19 cellular contexts compared by ENCODE assay signal in genomic region chr2:112523291-112523777, GRCh38. TPM values are rescaled to one million over a fixed set of nuclear protein-coding genes. Genes with fewer than 3 reads are reported as not detected.
DNase-seq lines count a peak whose midpoint lies in the region; ATAC-seq, FAIRE-seq and TF ChIP-seq lines count a peak whose summit lies in the region.
"Had no signal": no experiment of that assay in that cellular context is flagged by ENCODE, and none has a peak within 500 bp of the region (broad histone marks: within the 10 kb centered on the region; RNA-seq: fewer than 3 reads in every experiment).

No MANE protein-coding gene starts in this region.

- TF ChIP-seq POLR2A in HepG2 (IDR thresholded peaks at IDR 0.05; ENCODE audit: insufficient read depth in 1 of 2, low read depth in 2 of 2, low read length in 2 of 2) = no peak
- no peak for TF ChIP-seq POLR2A in right lobe of liver (IDR thresholded peaks at IDR 0.05)

- no peaks in the 10 kb centered on the region for H3K79me2 ChIP-seq in HepG2 (ENCODE audit: insufficient read depth, low read length)

- peak overlapping the region; percentile 46 for H3K27ac Mint-ChIP-seq in activated T-helper 17 cell treated with anti-CD3 and anti-CD28 coated beads, Interleukin-2, amount 50 U/mL, for 72 hours
- peak overlapping the region; percentile 69 for H3K27ac Mint-ChIP-seq in nephron progenitor cell
- H3K27ac Mint-ChIP-seq: GM23338 had no signal

- 91% methylated on average over 3 of the region's 3 CpGs for WGBS in HepG2 (ENCODE audit: low lambda C conversion rate)
- WGBS in right lobe of liver (ENCODE audit: insufficient coverage, low coverage, low lambda C conversion rate, missing lambda C conversion rate) = 95% methylated on average over 3 of the region's 3 CpGs

- H3K27me3 Mint-ChIP-seq in activated T-helper 17 cell treated with anti-CD3 and anti-CD28 coated beads, Interleukin-2, amount 50 U/mL, for 72 hours = no peaks in the 10 kb centered on the region
- no peaks in the 10 kb centered on the region for H3K27me3 Mint-ChIP-seq in nephron progenitor cell (ENCODE audit: low read depth, poor library complexity)
- H3K27me3 Mint-ChIP-seq: CD4-positive, alpha-beta memory T cell had no signal

- no peak overlapping the region for H2AFZ ChIP-seq in HepG2 (ENCODE audit: low read length)
- H2AFZ ChIP-seq: GM23338 had no signal

- ATAC-seq in HepG2 (no peak), right lobe of liver (no peak)
- no peak for ATAC-seq in activated T-helper 17 cell treated with anti-CD3 and anti-CD28 coated beads, Interleukin-2, amount 50 U/mL, for 72 hours (replicated peaks)
- ATAC-seq: GM23338, HCT116 had no signal

- H3K27ac ChIP-seq in HepG2 (ENCODE audit: extremely low read length, insufficient read depth, low read length) (no peak overlapping the region), right lobe of liver (no peak overlapping the region)
- H3K27ac ChIP-seq: 22Rv1 had no signal

- CTCF ChIA-PET in HepG2 (lab: Yijun Ruan, JAX; ENCODE audit: low intra/inter-chr PET ratio, low total read pairs) = no interaction called here

- TF ChIP-seq RAD21 in HepG2 (CRISPR knock-in tag; IDR thresholded peaks at IDR 0.05) = no peak

- peaks cover 8% of the 10 kb centered on the region for H3K4me1 Mint-ChIP-seq in activated T-helper 17 cell treated with anti-CD3 and anti-CD28 coated beads, Interleukin-2, amount 50 U/mL, for 72 hours
- H3K4me1 Mint-ChIP-seq in nephron progenitor cell = no peaks in the 10 kb centered on the region
- H3K4me1 Mint-ChIP-seq: GM23338, H9 had no signal

- BruUV-seq in HepG2 (replicated peaks; lab: Mats Ljungman, UMichigan) = no TSS peak

- FAIRE-seq in HepG2 (lab: Jason Lieb, UNC) = no peak
- FAIRE-seq: A204.1, GM12892 had no signal

- H3K36me3 Mint-ChIP-seq in activated T-helper 17 cell treated with anti-CD3 and anti-CD28 coated beads, Interleukin-2, amount 50 U/mL, for 72 hours (ENCODE audit: low read depth) = peaks cover 68% of the 10 kb centered on the region
- H3K36me3 Mint-ChIP-seq in nephron progenitor cell (ENCODE audit: low read depth) = peaks cover 90% of the 10 kb centered on the region

- H3K9ac ChIP-seq in HepG2 (ENCODE audit: insufficient read depth, low read depth, low read length) = no peak overlapping the region

- peaks cover 20 to 45% of the 10 kb centered on the region in 2 experiments for H3K36me3 ChIP-seq in HepG2 (replicated peaks in 1 of 2; ENCODE audit: control insufficient read depth in 1 of 2, insufficient read depth in 2 of 2, low read length in 2 of 2)
- no peaks in the 10 kb centered on the region for H3K36me3 ChIP-seq in right lobe of liver

- intact Hi-C loops in HepG2 (cut with micrococcal nuclease; ENCODE audit: unreplicated experiment) = no loop called here
- intact Hi-C loops in right lobe of liver (cut with DNase I) = no loop called here

- TF ChIP-seq CTCF in HepG2 (CRISPR knock-in tag; IDR thresholded peaks at IDR 0.05) = no peak
- no peak for TF ChIP-seq CTCF in right lobe of liver (IDR thresholded peaks at IDR 0.05)
- no peak for TF ChIP-seq CTCF in nephron progenitor cell (IDR thresholded peaks at IDR 0.05)

- no peaks in the 10 kb centered on the region for H4K20me1 ChIP-seq in HepG2 (ENCODE audit: insufficient read depth, low read length)

- in situ Hi-C loops in HepG2 (cut with HindIII; ENCODE audit: extremely low pct_ligation_motif_present, low pct_unique_long_range_greater_than_20kb) = no loop called here

- H3K9me3 ChIP-seq in HepG2 (ENCODE audit: low read length) (no peaks in the 10 kb centered on the region), right lobe of liver (no peaks in the 10 kb centered on the region)

- no peak overlapping the region for H3K4me2 ChIP-seq in HepG2 (ENCODE audit: low read depth, low read length)
- H3K4me2 ChIP-seq: GM23338 had no signal

- TF ChIP-seq EP300 in HepG2 (IDR thresholded peaks at IDR 0.05; ENCODE audit: low read depth in 2 of 2, low read length in 2 of 2) (no peak), HepG2 (CRISPR knock-in tag; IDR thresholded peaks at IDR 0.05; ENCODE audit: borderline replicate concordance) (no peak)

- POLR2A ChIA-PET in HepG2 (lab: Yijun Ruan, JAX) = no interaction called here

- no peaks in the 10 kb centered on the region for H3K4me1 ChIP-seq in HepG2 (ENCODE audit: insufficient read depth, low read length)
- no peaks in the 10 kb centered on the region for H3K4me1 ChIP-seq in right lobe of liver

- no peak overlapping the region for H3K4me3 Mint-ChIP-seq in activated T-helper 17 cell treated with anti-CD3 and anti-CD28 coated beads, Interleukin-2, amount 50 U/mL, for 72 hours
- no peak overlapping the region for H3K4me3 Mint-ChIP-seq in nephron progenitor cell
- H3K4me3 Mint-ChIP-seq: CD4-positive, alpha-beta memory T cell; GM23338; H9 had no signal

- no peaks in the 10 kb centered on the region for H3K27me3 ChIP-seq in HepG2 (ENCODE audit: control insufficient read depth in 1 of 2, insufficient read depth in 2 of 2, low read length in 2 of 2)
- no peaks in the 10 kb centered on the region for H3K27me3 ChIP-seq in right lobe of liver

- DNase-seq in HepG2 (ENCODE audit: low spot score) = no peak
- no peak for DNase-seq in right lobe of liver
- no peak for DNase-seq in nephron progenitor cell
- no peak for DNase-seq in effector CD4-positive, alpha-beta T cell
- no peak for DNase-seq in T-helper 1 cell
- DNase-seq: C1 segment of cervical spinal cord; Calu3; CD4-positive, alpha-beta memory T cell; COR-L47; DMS53; DMS79 treated with DMSO at 0.1 percent for 48 hours; GF-D8; H9 had no signal

- H3K4me3 ChIP-seq in HepG2 (replicated peaks in 1 of 3; ENCODE audit: insufficient read depth in 1 of 3, low read depth in 2 of 3, low read length in 3 of 3) (no peak overlapping the region), right lobe of liver (no peak overlapping the region)
- H3K4me3 ChIP-seq: GM23338 had no signal

- H3K9me3 Mint-ChIP-seq in activated T-helper 17 cell treated with anti-CD3 and anti-CD28 coated beads, Interleukin-2, amount 50 U/mL, for 72 hours = no peaks in the 10 kb centered on the region
- H3K9me3 Mint-ChIP-seq in nephron progenitor cell = peaks cover 13% of the 10 kb centered on the region
- H3K9me3 Mint-ChIP-seq: CD4-positive, alpha-beta memory T cell; GM23338; H9 had no signal

TF ChIP-seq in HepG2, 621 proteins besides CTCF, POLR2A, EP300 and RAD21 (continues in another document):
- TF ChIP-seq ZNF644 (CRISPR knock-in tag; IDR thresholded peaks at IDR 0.05; ENCODE audit: low read depth) = no peak
- TF ChIP-seq MAFF (IDR thresholded peaks at IDR 0.05; ENCODE audit: low read depth, low read length) = peak; percentile 89

RNA-seq across cellular contexts. Expression of gene POLR1B, which starts 18.9 kb away (rescaled TPM):
- 46.0 and 70.8 TPM in 2 replicates for total RNA-seq in HepG2 (2016; rRNA removed; fragmentation: Illumina TruSeq; extraction: Trizol)
- 9.3 and 11.0 TPM in 2 replicates for total RNA-seq in HepG2 (2016; cell fraction: cytosol; rRNA removed; fragmentation: Illumina TruSeq; extraction: Trizol; ENCODE audit: low read depth)
- 47.1 and 70.7 TPM in 2 replicates for total RNA-seq in HepG2 (2016; cell fraction: insoluble cytoplasmic fraction; rRNA removed; fragmentation: Illumina TruSeq; extraction: Trizol)
- 14.7 and 18.4 TPM in 2 replicates for total RNA-seq in HepG2 (2016; cell fraction: membrane; rRNA removed; fragmentation: Illumina TruSeq; extraction: Trizol)
- total RNA-seq in HepG2 (2016; cell fraction: nucleus; rRNA removed; fragmentation: Illumina TruSeq; extraction: Trizol) = 35.3 and 39.0 TPM in 2 replicates
- polyA plus RNA-seq in HepG2 (2011; rRNA removed) = 17.5 and 18.3 TPM in 2 replicates
- polyA plus RNA-seq in HepG2 (2011; cell fraction: cytosol; rRNA removed) = 12.4 and 17.4 TPM in 2 replicates
- 13.5 and 17.5 TPM in 2 replicates for polyA plus RNA-seq in HepG2 (2011; cell fraction: nucleus; rRNA removed)
- polyA plus RNA-seq in HepG2 (2012) = 25.1 and 28.2 TPM in 2 replicates
- polyA plus RNA-seq in HepG2 (2016; cell fraction: cytosol; fragmentation: Illumina TruSeq; extraction: Trizol; ENCODE audit: low read depth) = 1.7 and 1.8 TPM in 2 replicates
- polyA plus RNA-seq in HepG2 (2016; cell fraction: insoluble cytoplasmic fraction; fragmentation: Illumina TruSeq; extraction: Trizol; ENCODE audit: low read depth) = 48.7 and 51.1 TPM in 2 replicates
- 4.7 and 5.1 TPM in 2 replicates for polyA plus RNA-seq in HepG2 (2016; cell fraction: membrane; fragmentation: Illumina TruSeq; extraction: Trizol; ENCODE audit: low read depth)
- 35.3 and 39.0 TPM in 2 replicates for polyA plus RNA-seq in HepG2 (2016; cell fraction: nucleus; fragmentation: Illumina TruSeq; extraction: Trizol; ENCODE audit: insufficient read depth, low read depth)
- polyA minus RNA-seq in HepG2 (2011; rRNA and poly(A)+ RNA removed; ENCODE audit: low replicate concordance) = 113 and 135 TPM in 2 replicates
- 42.2 and 61.3 TPM in 2 replicates for polyA minus RNA-seq in HepG2 (2011; cell fraction: cytosol; rRNA and poly(A)+ RNA removed)
- 46.6 and 64.0 TPM in 2 replicates for polyA minus RNA-seq in HepG2 (2011; cell fraction: nucleus; rRNA and poly(A)+ RNA removed)
- 10 to 100 TPM; 12.2 to 20.5 (median 16.1) TPM for total RNA-seq in right lobe of liver
- 10 to 100 TPM; 30.6 to 59.2 TPM for total RNA-seq in activated T-helper 17 cell treated with anti-CD3 and anti-CD28 coated beads, Interleukin-2, amount 50 U/mL, for 72 hours

RNA-seq across cellular contexts. Expression of gene TTL, which starts 41.4 kb away (rescaled TPM):
- total RNA-seq in HepG2 (2016; rRNA removed; fragmentation: Illumina TruSeq; extraction: Trizol) (59.8 and 69.8 TPM in 2 replicates), right lobe of liver (10 to 100 TPM in 5 of 6 experiments, 1 to 10 TPM in 1; 8.1 to 29.6 (median 15.6) TPM)
- total RNA-seq in HepG2 (2016; cell fraction: cytosol; rRNA removed; fragmentation: Illumina TruSeq; extraction: Trizol; ENCODE audit: low read depth) = 18.0 and 19.1 TPM in 2 replicates
- 56.6 and 58.1 TPM in 2 replicates for total RNA-seq in HepG2 (2016; cell fraction: insoluble cytoplasmic fraction; rRNA removed; fragmentation: Illumina TruSeq; extraction: Trizol)
- 88.3 and 99.8 TPM in 2 replicates for total RNA-seq in HepG2 (2016; cell fraction: membrane; rRNA removed; fragmentation: Illumina TruSeq; extraction: Trizol)
- total RNA-seq in HepG2 (2016; cell fraction: nucleus; rRNA removed; fragmentation: Illumina TruSeq; extraction: Trizol) = 39.3 and 44.8 TPM in 2 replicates
- 19.0 TPM in 2 replicates for polyA plus RNA-seq in HepG2 (2011; rRNA removed)
- polyA plus RNA-seq in HepG2 (2011; cell fraction: cytosol; rRNA removed) = 10.0 and 16.3 TPM in 2 replicates
- polyA plus RNA-seq in HepG2 (2011; cell fraction: nucleus; rRNA removed) = 12.2 and 20.3 TPM in 2 replicates
- polyA plus RNA-seq in HepG2 (2012) = 22.9 and 32.3 TPM in 2 replicates
- polyA plus RNA-seq in HepG2 (2016; cell fraction: cytosol; fragmentation: Illumina TruSeq; extraction: Trizol; ENCODE audit: low read depth) = 15.2 and 16.6 TPM in 2 replicates
- polyA plus RNA-seq in HepG2 (2016; cell fraction: insoluble cytoplasmic fraction; fragmentation: Illumina TruSeq; extraction: Trizol; ENCODE audit: low read depth) = 44.9 and 53.9 TPM in 2 replicates
- 50.2 and 56.8 TPM in 2 replicates for polyA plus RNA-seq in HepG2 (2016; cell fraction: membrane; fragmentation: Illumina TruSeq; extraction: Trizol; ENCODE audit: low read depth)
- 53.2 and 54.6 TPM in 2 replicates for polyA plus RNA-seq in HepG2 (2016; cell fraction: nucleus; fragmentation: Illumina TruSeq; extraction: Trizol; ENCODE audit: insufficient read depth, low read depth)
- polyA minus RNA-seq in HepG2 (2011; rRNA and poly(A)+ RNA removed; ENCODE audit: low replicate concordance) = 44.4 and 48.9 TPM in 2 replicates
- polyA minus RNA-seq in HepG2 (2011; cell fraction: cytosol; rRNA and poly(A)+ RNA removed) = 28.8 and 32.0 TPM in 2 replicates
- 20.2 and 23.9 TPM in 2 replicates for polyA minus RNA-seq in HepG2 (2011; cell fraction: nucleus; rRNA and poly(A)+ RNA removed)
- 10 to 100 TPM; 12.7 to 28.1 TPM for total RNA-seq in activated T-helper 17 cell treated with anti-CD3 and anti-CD28 coated beads, Interleukin-2, amount 50 U/mL, for 72 hours
